23 cellular contexts compared by ENCODE assay signal in the genomic region with DNA sequence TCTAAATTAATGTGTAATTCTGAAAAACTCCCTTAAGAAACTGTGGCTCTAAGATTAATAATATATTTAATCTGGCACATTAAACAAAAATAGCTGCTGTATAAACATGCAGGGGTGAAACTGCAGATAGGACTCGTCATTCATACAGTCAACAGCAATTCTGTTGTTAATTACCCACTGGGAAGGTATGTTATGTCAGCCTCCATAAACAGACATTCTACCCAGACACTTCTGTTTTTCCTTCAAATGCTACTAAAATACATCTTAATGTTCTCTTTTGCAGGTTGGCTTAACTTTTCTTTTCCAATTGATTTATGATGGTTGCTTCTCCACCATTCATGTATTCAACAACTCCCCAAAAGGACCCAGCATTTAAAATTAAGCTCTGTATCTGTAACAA.
DNase-seq lines count a peak whose midpoint lies in the region; ATAC-seq and TF ChIP-seq lines count a peak whose summit lies in the region.
"Had no signal": no experiment of that assay in that cellular context is flagged by ENCODE, and none has a peak within 500 bp of the region (broad histone marks: within the 10 kb centered on the region; RNA-seq: fewer than 3 reads in every experiment).

No MANE protein-coding gene starts in this region.

- no peaks in the 10 kb centered on the region for H3K9me3 Mint-ChIP-seq in endothelial cell (ENCODE audit: unreplicated experiment)
- no peaks in the 10 kb centered on the region for H3K9me3 Mint-ChIP-seq in CD8-positive, alpha-beta T cell
- H3K9me3 Mint-ChIP-seq: CD4-positive, alpha-beta T cell; CD8-positive, alpha-beta memory T cell had no signal

- DNase-seq in endothelial cell (ENCODE audit: low spot score) (no peak), hepatocyte (ENCODE audit: low spot score) (no peak), smooth muscle cell (lab: John Stamatoyannopoulos, UW; ENCODE audit: unreplicated experiment) (no peak), medulla oblongata (ENCODE audit: extremely low spot score) (no peak)
- no peak for DNase-seq in CD8-positive, alpha-beta T cell
- DNase-seq: 8988T; ACHN; AML-193; CD4-positive, alpha-beta T cell; CD8-positive, alpha-beta memory T cell; COR-L47; DMS 273 treated with DMSO at 0.1 percent for 48 hours; DMS153; DMS53; DMS79; DND-41; EL; GDM1 had no signal

- H3K4me3 ChIP-seq in hepatocyte (no peak overlapping the region), smooth muscle cell (no peak overlapping the region)
- no peak overlapping the region for H3K4me3 ChIP-seq in CD8-positive, alpha-beta T cell (ENCODE audit: low read depth, low read length)
- H3K4me3 ChIP-seq: BLaER1 treated with 17β-estradiol and CSF1 and Interleukin-3, amounts not matched to agents 10 nM and 100 nM; GM12878 had no signal

- H4K20me1 ChIP-seq in hepatocyte (ENCODE audit: insufficient read depth, poor library complexity, severe bottlenecking) = no peaks in the 10 kb centered on the region
- peaks cover 20% of the 10 kb centered on the region for H4K20me1 ChIP-seq in smooth muscle cell (ENCODE audit: low read depth)

- H3K4me2 ChIP-seq in hepatocyte (peak overlapping the region; percentile 13), smooth muscle cell (no peak overlapping the region)
- H3K4me2 ChIP-seq: BLaER1 treated with 17β-estradiol and CSF1 and Interleukin-3, amounts not matched to agents 10 nM and 100 nM had no signal

- no peak overlapping the region for H3K27ac Mint-ChIP-seq in endothelial cell (ENCODE audit: unreplicated experiment)
- H3K27ac Mint-ChIP-seq in CD8-positive, alpha-beta T cell = no peak overlapping the region
- H3K27ac Mint-ChIP-seq: B cell; CD4-positive, alpha-beta T cell; CD8-positive, alpha-beta memory T cell had no signal

- ATAC-seq in CD8-positive, alpha-beta T cell = no peak
- no peak for ATAC-seq in GM18511 (IDR thresholded peaks at IDR 0.05; ENCODE audit: unreplicated experiment)
- ATAC-seq: GM12878 had no signal

- H3K4me3 Mint-ChIP-seq in endothelial cell (ENCODE audit: unreplicated experiment) = peak overlapping the region; percentile 45
- no peak overlapping the region for H3K4me3 Mint-ChIP-seq in CD8-positive, alpha-beta T cell
- H3K4me3 Mint-ChIP-seq: B cell; CD4-positive, alpha-beta T cell; CD8-positive, alpha-beta memory T cell had no signal

- H3K36me3 ChIP-seq in hepatocyte (replicated peaks; ENCODE audit: insufficient read depth, low read depth) = no peaks in the 10 kb centered on the region
- peaks cover 4% of the 10 kb centered on the region for H3K36me3 ChIP-seq in smooth muscle cell (ENCODE audit: low read depth)
- no peaks in the 10 kb centered on the region for H3K36me3 ChIP-seq in CD8-positive, alpha-beta T cell (ENCODE audit: insufficient read depth, low read length)

- H3K27me3 Mint-ChIP-seq in endothelial cell (ENCODE audit: unreplicated experiment) = peaks cover 1% of the 10 kb centered on the region
- H3K27me3 Mint-ChIP-seq in CD8-positive, alpha-beta T cell (ENCODE audit: low read depth) = peaks cover 2% of the 10 kb centered on the region
- H3K27me3 Mint-ChIP-seq: B cell; CD4-positive, alpha-beta T cell had no signal

- CTCF ChIA-PET in CD8-positive, alpha-beta T cell (lab: Charles Lee) = no interaction called here

- H3K4me1 Mint-ChIP-seq in endothelial cell (ENCODE audit: unreplicated experiment) = no peaks in the 10 kb centered on the region
- peaks cover 13% of the 10 kb centered on the region for H3K4me1 Mint-ChIP-seq in CD8-positive, alpha-beta T cell (ENCODE audit: low read depth)
- H3K4me1 Mint-ChIP-seq: B cell had no signal

- H3K9me3 ChIP-seq in hepatocyte (ENCODE audit: low read depth) = no peaks in the 10 kb centered on the region
- no peaks in the 10 kb centered on the region for H3K9me3 ChIP-seq in smooth muscle cell (replicated peaks; ENCODE audit: low read depth)
- no peaks in the 10 kb centered on the region for H3K9me3 ChIP-seq in CD8-positive, alpha-beta T cell (ENCODE audit: low read length)
- H3K9me3 ChIP-seq: BLaER1 treated with 17β-estradiol and CSF1 and Interleukin-3, amounts not matched to agents 10 nM and 100 nM had no signal

- H3K79me2 ChIP-seq in hepatocyte = peaks cover 19% of the 10 kb centered on the region
- peaks cover 48% of the 10 kb centered on the region for H3K79me2 ChIP-seq in smooth muscle cell (ENCODE audit: low read depth)

- H3K27me3 ChIP-seq in hepatocyte (no peaks in the 10 kb centered on the region), smooth muscle cell (ENCODE audit: low read depth) (no peaks in the 10 kb centered on the region)
- H3K27me3 ChIP-seq in CD8-positive, alpha-beta T cell (ENCODE audit: insufficient read depth, low read length) = no peaks in the 10 kb centered on the region
- H3K27me3 ChIP-seq: BLaER1 treated with 17β-estradiol and CSF1 and Interleukin-3, amounts not matched to agents 10 nM and 100 nM had no signal

- WGBS in hepatocyte (ENCODE audit: low lambda C conversion rate, missing lambda C conversion rate) = 37% methylated on average over 1 of the region's 1 CpG
- 53% methylated on average over 1 of the region's 1 CpG for WGBS in smooth muscle cell (ENCODE audit: low lambda C conversion rate)

- no peak overlapping the region for H3K9ac ChIP-seq in smooth muscle cell (ENCODE audit: low read depth)
- H3K9ac ChIP-seq: BLaER1 treated with 17β-estradiol and CSF1 and Interleukin-3, amounts not matched to agents 10 nM and 100 nM had no signal

- H3K27ac ChIP-seq in hepatocyte (no peak overlapping the region), smooth muscle cell (ENCODE audit: low read depth) (peak overlapping the region; percentile 27)
- no peak overlapping the region for H3K27ac ChIP-seq in CD8-positive, alpha-beta T cell (ENCODE audit: low read depth, low read length)
- H3K27ac ChIP-seq: BLaER1 treated with 17β-estradiol and CSF1 and Interleukin-3, amounts not matched to agents 10 nM and 100 nM; C4-2B had no signal

- no peak overlapping the region for H2AFZ ChIP-seq in hepatocyte
- H2AFZ ChIP-seq in smooth muscle cell (ENCODE audit: low read depth) = no peak overlapping the region

- H3K36me3 Mint-ChIP-seq in endothelial cell (ENCODE audit: low read depth, unreplicated experiment) = peaks cover 54% of the 10 kb centered on the region
- no peaks in the 10 kb centered on the region for H3K36me3 Mint-ChIP-seq in CD8-positive, alpha-beta T cell

- POLR2A ChIA-PET in CD8-positive, alpha-beta T cell (lab: Charles Lee) = no interaction called here

- H3K9me2 ChIP-seq in hepatocyte (replicated peaks; ENCODE audit: insufficient read depth) = no peaks in the 10 kb centered on the region

- H3F3A ChIP-seq in smooth muscle cell (ENCODE audit: low read depth) = no peaks in the 10 kb centered on the region

- H3K4me1 ChIP-seq in hepatocyte (ENCODE audit: insufficient read depth) (no peaks in the 10 kb centered on the region), smooth muscle cell (ENCODE audit: low read depth) (no peaks in the 10 kb centered on the region)
- H3K4me1 ChIP-seq in CD8-positive, alpha-beta T cell (ENCODE audit: insufficient read depth, low read length) = no peaks in the 10 kb centered on the region
- H3K4me1 ChIP-seq: BLaER1 treated with 17β-estradiol and CSF1 and Interleukin-3, amounts not matched to agents 10 nM and 100 nM had no signal

- intact Hi-C loops in CD8-positive, alpha-beta T cell (cut with DNase I, micrococcal nuclease) = no loop called here

- no peak for TF ChIP-seq CTCF in endothelial cell (IDR thresholded peaks at IDR 0.05; ENCODE audit: unreplicated experiment)
- no peak for TF ChIP-seq CTCF in hepatocyte (IDR thresholded peaks at IDR 0.05; ENCODE audit: poor library complexity)
- no peak for TF ChIP-seq CTCF in smooth muscle cell (IDR thresholded peaks at IDR 0.05; ENCODE audit: borderline replicate concordance, insufficient read depth, poor library complexity, severe bottlenecking)
- no peak for TF ChIP-seq CTCF in CD8-positive, alpha-beta T cell (IDR thresholded peaks at IDR 0.05)
